ENCODE assay signal across 8 cellular contexts in the genomic region with DNA sequence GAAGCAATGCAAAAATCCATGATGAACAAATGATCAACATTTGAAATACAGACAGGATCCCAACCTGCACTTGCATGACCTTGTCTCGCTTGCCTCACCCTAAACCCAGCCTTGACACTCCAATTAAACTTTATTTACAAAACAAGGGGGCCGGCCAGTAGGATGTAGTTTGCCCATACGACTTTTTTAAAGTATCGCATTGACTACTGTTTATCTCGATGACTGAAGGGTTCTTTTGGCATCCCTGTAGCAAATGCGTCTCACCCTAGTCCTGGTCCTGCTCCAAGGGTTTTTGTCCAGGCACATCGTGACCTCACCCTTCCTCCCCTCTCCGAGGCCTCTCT. TPM values are rescaled to one million over a fixed set of nuclear protein-coding genes. Genes with fewer than 3 reads are reported as not detected.
DNase-seq lines count a peak whose midpoint lies in the region; ATAC-seq, FAIRE-seq and TF ChIP-seq lines count a peak whose summit lies in the region.

No MANE protein-coding gene starts in this region.

- H3K9me3 ChIP-seq in astrocyte (ENCODE audit: insufficient read depth, low read depth, low read length) (no peaks in the 10 kb centered on the region), right lobe of liver (no peaks in the 10 kb centered on the region), tibial nerve (no peaks in the 10 kb centered on the region), colonic mucosa (no peaks in the 10 kb centered on the region)

- peak overlapping the region; percentile 88 for H3K4me3 Mint-ChIP-seq in activated naive CD4-positive, alpha-beta T cell treated with anti-CD3 and anti-CD28 coated beads, Interleukin-2, amount 50 U/mL, for 24 hours
- H3K4me3 Mint-ChIP-seq in astrocyte (ENCODE audit: unreplicated experiment): peak overlapping the region; percentile 76

- no peak for FAIRE-seq in astrocyte (lab: Jason Lieb, UNC)

- no peak for DNase-seq in activated naive CD4-positive, alpha-beta T cell treated with anti-CD3 and anti-CD28 coated beads, Interleukin-2, amount 50 U/mL, for 16 hours
- DNase-seq in astrocyte (ENCODE audit: low read depth): no peak
- no peak for DNase-seq in right lobe of liver
- DNase-seq in tibial nerve (ENCODE audit: low spot score in 2 of 2): no peak
- DNase-seq in SIG-M5 (lab: John Stamatoyannopoulos, UW): no peak
- DNase-seq in left lobe of liver (ENCODE audit: low spot score): no peak
- no peak for DNase-seq in colonic mucosa

- H3K36me3 ChIP-seq in astrocyte (ENCODE audit: insufficient read depth, low read length): peaks cover 6% of the 10 kb centered on the region
- H3K36me3 ChIP-seq in right lobe of liver: peaks cover 0 to 17% (median 1%) of the 10 kb centered on the region in 4 donors
- peaks cover 0 to 13% (median 0%) of the 10 kb centered on the region in 3 donors for H3K36me3 ChIP-seq in tibial nerve
- H3K36me3 ChIP-seq in colonic mucosa: no peaks in the 10 kb centered on the region

- peaks cover 6% of the 10 kb centered on the region for H3K4me1 Mint-ChIP-seq in activated naive CD4-positive, alpha-beta T cell treated with anti-CD3 and anti-CD28 coated beads, Interleukin-2, amount 50 U/mL, for 24 hours
- H3K4me1 Mint-ChIP-seq in astrocyte (ENCODE audit: low read depth, unreplicated experiment): no peaks in the 10 kb centered on the region

- H2AFZ ChIP-seq in astrocyte (ENCODE audit: low read depth, low read length): peak overlapping the region; percentile 75

- no peaks in the 10 kb centered on the region for H3K9me3 Mint-ChIP-seq in activated naive CD4-positive, alpha-beta T cell treated with anti-CD3 and anti-CD28 coated beads, Interleukin-2, amount 50 U/mL, for 24 hours
- no peaks in the 10 kb centered on the region for H3K9me3 Mint-ChIP-seq in astrocyte (ENCODE audit: unreplicated experiment)

- H3K27me3 Mint-ChIP-seq in activated naive CD4-positive, alpha-beta T cell treated with anti-CD3 and anti-CD28 coated beads, Interleukin-2, amount 50 U/mL, for 24 hours: no peaks in the 10 kb centered on the region
- H3K27me3 Mint-ChIP-seq in astrocyte (ENCODE audit: low read depth, unreplicated experiment): no peaks in the 10 kb centered on the region

- peak overlapping the region; percentile 58 for H3K4me3 ChIP-seq in astrocyte (ENCODE audit: insufficient read depth, low read depth, low read length)
- peak overlapping the region; percentile 35 to 73 (median 41) for H3K4me3 ChIP-seq in right lobe of liver
- H3K4me3 ChIP-seq in tibial nerve: peak overlapping the region; percentile 39 to 91 (median 67)
- H3K4me3 ChIP-seq in colonic mucosa: no peak overlapping the region

- peaks cover 13% of the 10 kb centered on the region for H4K20me1 ChIP-seq in astrocyte (ENCODE audit: insufficient read depth, low read length)

- no peaks in the 10 kb centered on the region for H3K36me3 Mint-ChIP-seq in activated naive CD4-positive, alpha-beta T cell treated with anti-CD3 and anti-CD28 coated beads, Interleukin-2, amount 50 U/mL, for 24 hours
- H3K36me3 Mint-ChIP-seq in astrocyte (ENCODE audit: low read depth, unreplicated experiment): peaks cover 3% of the 10 kb centered on the region

- H3K79me2 ChIP-seq in astrocyte (ENCODE audit: insufficient read depth, low read length): peaks cover 13% of the 10 kb centered on the region

- intact Hi-C loops in right lobe of liver (cut with DNase I) (no loop called here), colonic mucosa (cut with DNase I) (loop anchor here (5.0 kb wide), 1 partner anchor 71 kb away; a partner anchor contains a TSS)

- ATAC-seq in right lobe of liver (peak in 2 of 4 donors; percentile 1 to 10), left lobe of liver (no peak)

- 35% methylated on average over 7 of the region's 8 CpGs for WGBS in right lobe of liver (ENCODE audit: insufficient coverage, low coverage, low lambda C conversion rate, missing lambda C conversion rate)
- 44 to 80% methylated on average over 1 to 8 of the region's 8 CpGs for WGBS in tibial nerve, 2 donors

- H3K4me1 ChIP-seq in astrocyte (ENCODE audit: insufficient read depth, low read length) (no peaks in the 10 kb centered on the region), right lobe of liver (no peaks in the 10 kb centered on the region), tibial nerve (peaks cover 0 to 9% (median 0%) of the 10 kb centered on the region in 4 donors), colonic mucosa (no peaks in the 10 kb centered on the region)

- TF ChIP-seq EP300 in tibial nerve (IDR thresholded peaks at IDR 0.05): no peak

- H3K9ac ChIP-seq in astrocyte (ENCODE audit: low read length): no peak overlapping the region
- peak overlapping the region in 1 of 2 donors; percentile 62 for H3K9ac ChIP-seq in colonic mucosa (ENCODE audit: low read depth in 2 of 2, low read length in 2 of 2)

- H3K27me3 ChIP-seq in astrocyte (ENCODE audit: insufficient read depth, low read length) (no peaks in the 10 kb centered on the region), right lobe of liver (no peaks in the 10 kb centered on the region), tibial nerve (no peaks in the 10 kb centered on the region), colonic mucosa (no peaks in the 10 kb centered on the region)

- peak overlapping the region; percentile 92 for H3K4me2 ChIP-seq in astrocyte (ENCODE audit: low read length)

- H3K27ac Mint-ChIP-seq in activated naive CD4-positive, alpha-beta T cell treated with anti-CD3 and anti-CD28 coated beads, Interleukin-2, amount 50 U/mL, for 24 hours: no peak overlapping the region
- no peak overlapping the region for H3K27ac Mint-ChIP-seq in astrocyte (ENCODE audit: unreplicated experiment)

- H3K27ac ChIP-seq in astrocyte (ENCODE audit: low read depth, low read length) (no peak overlapping the region), right lobe of liver (peak overlapping the region in 1 of 3 donors; percentile 62), tibial nerve (peak overlapping the region in 3 of 4 donors; percentile 55 to 93 (median 91)), colonic mucosa (no peak overlapping the region)

- no peak for TF ChIP-seq CTCF in astrocyte (IDR thresholded peaks at IDR 0.05; ENCODE audit: insufficient read depth, low read depth, low read length)
- TF ChIP-seq CTCF in right lobe of liver (IDR thresholded peaks at IDR 0.05): no peak
- TF ChIP-seq CTCF in tibial nerve (IDR thresholded peaks at IDR 0.05): no peak
- no peak for TF ChIP-seq CTCF in colonic mucosa (IDR thresholded peaks at IDR 0.05)

- TF ChIP-seq POLR2A in right lobe of liver (IDR thresholded peaks at IDR 0.05) (no peak), tibial nerve (IDR thresholded peaks at IDR 0.05) (no peak)

RNA-seq across cellular contexts. Expression of a gene that starts 0.4 kb away (rescaled TPM):
- total RNA-seq in astrocyte (171 and 176 TPM in 2 replicates), right lobe of liver (100 to 1,000 TPM; 168 to 296 (median 223) TPM), tibial nerve (100 to 1,000 TPM in 2 of 4 donors, 10 to 100 TPM in 2; 79.3 to 176 (median 93.3) TPM), left lobe of liver (208 TPM), colonic mucosa (1,000 to 10,000 TPM; 1,091 to 1,162 TPM)

Comparison
In these comparisons a context has a peak if more than half of its experiments do, and no peak if none do; other contexts are left out.
1. H3K27ac ChIP-seq: peak in tibial nerve (3 of 4); none in astrocyte (single experiment) and colonic mucosa (single experiment).